Comparison of ENCODE assay signal across 14 cellular contexts in genomic region chr5:911601-912000, GRCh38. TPM values are rescaled to one million over a fixed set of nuclear protein-coding genes. Genes with fewer than 3 reads are reported as not detected.
DNase-seq lines count a peak whose midpoint lies in the region; ATAC-seq and TF ChIP-seq lines count a peak whose summit lies in the region.
"Had no signal": no experiment of that assay in that cellular context is flagged by ENCODE, and none has a peak within 500 bp of the region (broad histone marks: within the 10 kb centered on the region; RNA-seq: fewer than 3 reads in every experiment).

No MANE protein-coding gene starts in this region.

- peak overlapping the region in 4 of 5 donors; percentile 16 to 41 (median 28) for H3K27ac ChIP-seq in stomach
- H3K27ac ChIP-seq: Peyer's patch had no signal

- no peak for TF ChIP-seq EP300 in stomach (IDR thresholded peaks at IDR 0.05)

- no peak overlapping the region for H3K4me3 ChIP-seq in stomach
- H3K4me3 ChIP-seq: GM12878, Peyer's patch had no signal

- H3K27me3 ChIP-seq in stomach: no peaks in the 10 kb centered on the region
- H3K27me3 ChIP-seq: Peyer's patch had no signal

- no peaks in the 10 kb centered on the region for H3K27me3 Mint-ChIP-seq in activated T-cell treated with anti-CD3 and anti-CD28 coated beads, Interleukin-2, amount 50 U/mL, for 24 hours
- no peaks in the 10 kb centered on the region for H3K27me3 Mint-ChIP-seq in activated T-cell treated with anti-CD3 and anti-CD28 coated beads, Interleukin-2, amount 50 U/mL, for 72 hours (ENCODE audit: low read depth)
- no peaks in the 10 kb centered on the region for H3K27me3 Mint-ChIP-seq in T-helper 17 cell
- H3K27me3 Mint-ChIP-seq: brain had no signal

- H3K27ac Mint-ChIP-seq in activated T-cell treated with anti-CD3 and anti-CD28 coated beads, Interleukin-2, amount 50 U/mL, for 24 hours: peak overlapping the region; percentile 85
- no peak overlapping the region for H3K27ac Mint-ChIP-seq in activated T-cell treated with anti-CD3 and anti-CD28 coated beads, Interleukin-2, amount 50 U/mL, for 72 hours
- H3K27ac Mint-ChIP-seq in T-helper 17 cell: peak overlapping the region; percentile 98

- TF ChIP-seq CTCF in stomach (IDR thresholded peaks at IDR 0.05): no peak

- peaks cover 0 to 18% (median 3%) of the 10 kb centered on the region in 4 donors for H3K4me1 ChIP-seq in stomach
- H3K4me1 ChIP-seq: Peyer's patch had no signal

- WGBS in stomach, 5 donors: 61 to 84% (median 62%) methylated on average over 11 of the region's 11 CpGs

- ATAC-seq in activated T-cell treated with anti-CD3 and anti-CD28 coated beads, Interleukin-2, amount 50 U/mL, for 72 hours (replicated peaks in 1 of 2): no peak
- ATAC-seq in T-helper 17 cell (no peak), GM18861 (IDR thresholded peaks at IDR 0.05; ENCODE audit: unreplicated experiment) (no peak)
- ATAC-seq: GM12878 had no signal

- peaks cover 0 to 35% (median 5%) of the 10 kb centered on the region in 4 donors for H3K36me3 ChIP-seq in stomach
- H3K36me3 ChIP-seq: Peyer's patch had no signal

- no peak for TF ChIP-seq POLR2A in stomach (IDR thresholded peaks at IDR 0.05)

- intact Hi-C loops in stomach (cut with DNase I; ENCODE audit: low total_unique reads): no loop called here

- H3K9me3 ChIP-seq in T-helper 17 cell (ENCODE audit: control insufficient read depth, low read length, poor library complexity, severe bottlenecking) (no peaks in the 10 kb centered on the region), stomach (no peaks in the 10 kb centered on the region)
- H3K9me3 ChIP-seq: Peyer's patch had no signal

- peaks cover 22% of the 10 kb centered on the region for H3K4me1 Mint-ChIP-seq in activated T-cell treated with anti-CD3 and anti-CD28 coated beads, Interleukin-2, amount 50 U/mL, for 24 hours (ENCODE audit: low read depth)
- peaks cover 21% of the 10 kb centered on the region for H3K4me1 Mint-ChIP-seq in activated T-cell treated with anti-CD3 and anti-CD28 coated beads, Interleukin-2, amount 50 U/mL, for 72 hours (ENCODE audit: low read depth)
- H3K4me1 Mint-ChIP-seq in T-helper 17 cell: peaks cover 9% of the 10 kb centered on the region

- H3K4me3 Mint-ChIP-seq in activated T-cell treated with anti-CD3 and anti-CD28 coated beads, Interleukin-2, amount 50 U/mL, for 24 hours: no peak overlapping the region
- H3K4me3 Mint-ChIP-seq in activated T-cell treated with anti-CD3 and anti-CD28 coated beads, Interleukin-2, amount 50 U/mL, for 72 hours: no peak overlapping the region
- H3K4me3 Mint-ChIP-seq in T-helper 17 cell: no peak overlapping the region

- peaks cover 97% of the 10 kb centered on the region for H3K36me3 Mint-ChIP-seq in activated T-cell treated with anti-CD3 and anti-CD28 coated beads, Interleukin-2, amount 50 U/mL, for 24 hours (ENCODE audit: low read depth)
- H3K36me3 Mint-ChIP-seq in activated T-cell treated with anti-CD3 and anti-CD28 coated beads, Interleukin-2, amount 50 U/mL, for 72 hours (ENCODE audit: insufficient read depth in 2 of 2): peaks cover 9 to 32% of the 10 kb centered on the region in 2 donors
- H3K36me3 Mint-ChIP-seq in T-helper 17 cell (ENCODE audit: low read depth): peaks cover 2% of the 10 kb centered on the region
- H3K36me3 Mint-ChIP-seq: brain had no signal

- DNase-seq in activated T-cell treated with anti-CD3 and anti-CD28 coated beads, Interleukin-2, amount 50 U/mL, for 24 hours: no peak
- no peak for DNase-seq in activated T-cell treated with anti-CD3 and anti-CD28 coated beads, Interleukin-2, amount 50 U/mL, for 72 hours
- DNase-seq in T-helper 17 cell: no peak
- peak; percentile 16 for DNase-seq in fibroblast of gingiva (ENCODE audit: low read depth)
- no peak for DNase-seq in stomach
- DNase-seq in NCI-H1930 (lab: John Stamatoyannopoulos, UW): no peak
- no peak for DNase-seq in NCI-H1105 treated with DMSO at 0.1 percent for 48 hours (lab: John Stamatoyannopoulos, UW)
- DNase-seq: DMS 273 treated with DMSO at 0.1 percent for 48 hours, H7, NCI-H2081 treated with DMSO at 0.1 percent for 48 hours had no signal

- H3K9me3 Mint-ChIP-seq in activated T-cell treated with anti-CD3 and anti-CD28 coated beads, Interleukin-2, amount 50 U/mL, for 24 hours: no peaks in the 10 kb centered on the region
- H3K9me3 Mint-ChIP-seq in activated T-cell treated with anti-CD3 and anti-CD28 coated beads, Interleukin-2, amount 50 U/mL, for 72 hours: no peaks in the 10 kb centered on the region

RNA-seq across cellular contexts. Expression of gene TRIP13, which starts 18.9 kb away (rescaled TPM):
- total RNA-seq in activated T-cell treated with anti-CD3 and anti-CD28 coated beads, Interleukin-2, amount 50 U/mL, for 72 hours: 10 to 100 TPM; 17.7 to 18.2 TPM
- 1 to 10 TPM; 1.0 to 2.6 TPM for total RNA-seq in T-helper 17 cell
- 10 to 100 TPM in 1 of 5 donors, 1 to 10 TPM in 2, under 1 TPM in 1, not detected in 1; 0.58 to 10.4 (median 4.1) TPM for total RNA-seq in stomach
- polyA plus RNA-seq in stomach: 1 to 10 TPM; 1.1 to 4.8 (median 3.5) TPM

RNA-seq across cellular contexts. Expression of gene BRD9, which starts 19.0 kb away (rescaled TPM):
- total RNA-seq in activated T-cell treated with anti-CD3 and anti-CD28 coated beads, Interleukin-2, amount 50 U/mL, for 72 hours: 10 to 100 TPM; 50.6 to 54.7 TPM
- 100 to 1,000 TPM; 179 to 200 TPM for total RNA-seq in T-helper 17 cell
- total RNA-seq in stomach: 100 to 1,000 TPM in 2 of 5 donors, 10 to 100 TPM in 3; 34.1 to 152 (median 48.7) TPM
- polyA plus RNA-seq in stomach: 10 to 100 TPM; 16.2 to 32.1 (median 25.8) TPM
